In genomic region chr5:60740322-60740721, GRCh38 we compare ENCODE assay signal across 35 cellular contexts. TPM values are rescaled to one million over a fixed set of nuclear protein-coding genes. Genes with fewer than 3 reads are reported as not detected.
A peak's percentile ranks its signal among the peaks of the same experiment; 100 is the strongest.
DNase-seq lines count a peak whose midpoint lies in the region; ATAC-seq, FAIRE-seq and TF ChIP-seq lines count a peak whose summit lies in the region.
"Had no signal": no experiment of that assay in that cellular context is flagged by ENCODE, and none has a peak within 500 bp of the region (broad histone marks: within the 10 kb centered on the region; RNA-seq: fewer than 3 reads in every experiment).

No MANE protein-coding gene starts in this region.

- no peak overlapping the region for H3K4me2 ChIP-seq in mammary epithelial cell (ENCODE audit: insufficient read depth, low read depth, low read length)
- H3K4me2 ChIP-seq in HepG2 (ENCODE audit: low read depth, low read length), result no peak overlapping the region
- H3K4me2 ChIP-seq in K562 (ENCODE audit: insufficient read depth, low read length), result no peak overlapping the region
- H3K4me2 ChIP-seq: A549; BLaER1; BLaER1 treated with 17β-estradiol and CSF1 and Interleukin-3, amounts not matched to agents 10 nM and 100 nM had no signal

- H3K27me3 ChIP-seq in mammary epithelial cell (ENCODE audit: insufficient read depth, low read length), result no peaks in the 10 kb centered on the region
- no peaks in the 10 kb centered on the region; a peak in 1 of 5 replicates for H3K27me3 ChIP-seq in HepG2 (ENCODE audit: control insufficient read depth in 1 of 2, insufficient read depth in 2 of 2, low read length in 2 of 2)
- no peaks in the 10 kb centered on the region for H3K27me3 ChIP-seq in right lobe of liver
- H3K27me3 ChIP-seq in K562 (ENCODE audit: control insufficient read depth in 2 of 2, insufficient read depth in 2 of 2, low read length in 2 of 2), result peaks cover 0 to 18% of the 10 kb centered on the region in 2 experiments; a peak in 2 of 5 replicates
- H3K27me3 ChIP-seq: BE2C; BLaER1; BLaER1 treated with 17β-estradiol and CSF1 and Interleukin-3, amounts not matched to agents 10 nM and 100 nM had no signal

- peaks cover 8% of the 10 kb centered on the region for H3K9me3 Mint-ChIP-seq in MCF 10A (ENCODE audit: unreplicated experiment)

- intact Hi-C loops in MCF 10A (cut with micrococcal nuclease) (no loop called here), mammary epithelial cell (cut with micrococcal nuclease) (no loop called here), HepG2 (cut with micrococcal nuclease; ENCODE audit: unreplicated experiment) (no loop called here), right lobe of liver (cut with DNase I) (no loop called here), K562 (cut with micrococcal nuclease) (no loop called here)

- H3K4me3 Mint-ChIP-seq in MCF 10A (ENCODE audit: unreplicated experiment), result no peak overlapping the region
- H3K4me3 Mint-ChIP-seq: B cell; CD14-positive monocyte; CD4-positive, alpha-beta memory T cell; CD4-positive, alpha-beta T cell; CD4-positive, CD25-positive, alpha-beta regulatory T cell; CD8-positive, alpha-beta memory T cell; CD8-positive, alpha-beta T cell had no signal

- CTCF ChIA-PET in MCF 10A (lab: Yijun Ruan, JAX) (interaction anchor here (1.1 kb wide), 1 partner anchor 63 kb away, joined by 3 read pairs; no protein-coding TSS in a partner anchor), mammary epithelial cell (lab: Charles Lee; ENCODE audit: low non-redundant PET) (no interaction called here), HepG2 (lab: Yijun Ruan, JAX; ENCODE audit: low intra/inter-chr PET ratio, low total read pairs) (no interaction called here), K562 (lab: Yijun Ruan, JAX; ENCODE audit: low intra/inter-chr PET ratio) (no interaction called here)

- H3K36me3 ChIP-seq in mammary epithelial cell (ENCODE audit: insufficient read depth, low read length) (no peaks in the 10 kb centered on the region), HepG2 (replicated peaks in 1 of 2; ENCODE audit: control insufficient read depth in 1 of 2, insufficient read depth in 2 of 2, low read length in 2 of 2) (no peaks in the 10 kb centered on the region), right lobe of liver (no peaks in the 10 kb centered on the region), K562 (ENCODE audit: control insufficient read depth, insufficient read depth, low read length) (no peaks in the 10 kb centered on the region)
- H3K36me3 ChIP-seq: BE2C; BLaER1; BLaER1 treated with 17β-estradiol and CSF1 and Interleukin-3, amounts not matched to agents 10 nM and 100 nM had no signal

- H4K20me1 ChIP-seq in mammary epithelial cell (ENCODE audit: insufficient read depth, low read length) (no peaks in the 10 kb centered on the region), HepG2 (ENCODE audit: insufficient read depth, low read length) (no peaks in the 10 kb centered on the region), K562 (replicated peaks; ENCODE audit: control insufficient read depth, insufficient read depth, low read length) (no peaks in the 10 kb centered on the region)
- H4K20me1 ChIP-seq: BLaER1; BLaER1 treated with 17β-estradiol and CSF1 and Interleukin-3, amounts not matched to agents 10 nM and 100 nM had no signal

- BruUV-seq in MCF 10A (replicated peaks; lab: Mats Ljungman, UMichigan) (no TSS peak), mammary epithelial cell (replicated peaks; lab: Mats Ljungman, UMichigan) (no TSS peak), HepG2 (replicated peaks; lab: Mats Ljungman, UMichigan) (no TSS peak), K562 (replicated peaks; lab: Mats Ljungman, UMichigan) (no TSS peak)

- FAIRE-seq in HepG2 (lab: Jason Lieb, UNC) (no peak), K562 (lab: Jason Lieb, UNC) (no peak)
- FAIRE-seq: A204.1, A549, D721Med had no signal

- H3K9me3 ChIP-seq in mammary epithelial cell (replicated peaks; ENCODE audit: insufficient read depth, low read length) (no peaks in the 10 kb centered on the region), HepG2 (ENCODE audit: low read length) (no peaks in the 10 kb centered on the region), right lobe of liver (no peaks in the 10 kb centered on the region), K562 (replicated peaks; ENCODE audit: control insufficient read depth, insufficient read depth, low read depth, low read length) (no peaks in the 10 kb centered on the region; the same call in 1 of the 2 replicates)
- H3K9me3 ChIP-seq: BE2C had no signal

- no peaks in the 10 kb centered on the region for H3K9me1 ChIP-seq in K562 (ENCODE audit: control insufficient read depth, insufficient read depth, low read length)

- no peaks in the 10 kb centered on the region for H3K27me3 Mint-ChIP-seq in MCF 10A (ENCODE audit: insufficient read depth, unreplicated experiment)
- H3K27me3 Mint-ChIP-seq: CD4-positive, alpha-beta T cell; CD4-positive, CD25-positive, alpha-beta regulatory T cell had no signal

- TF ChIP-seq POLR2A in HepG2 (IDR thresholded peaks at IDR 0.05; ENCODE audit: insufficient read depth in 1 of 2, low read depth in 2 of 2, low read length in 2 of 2) (no peak), right lobe of liver (IDR thresholded peaks at IDR 0.05) (no peak), K562 (conservative IDR thresholded peaks at IDR 0.05) (no peak)

- WGBS in mammary epithelial cell (ENCODE audit: low coverage, missing lambda C conversion rate), result 77% methylated on average over 2 of the region's 2 CpGs
- WGBS in HepG2 (ENCODE audit: low lambda C conversion rate), result 52% methylated on average over 2 of the region's 2 CpGs
- 63% methylated on average over 2 of the region's 2 CpGs for WGBS in right lobe of liver (ENCODE audit: insufficient coverage, low coverage, low lambda C conversion rate, missing lambda C conversion rate)
- 3% methylated on average over 2 of the region's 2 CpGs for WGBS in K562 (ENCODE audit: insufficient coverage, low coverage, missing lambda C conversion rate)

- peak overlapping the region; percentile 1 for H3K27ac Mint-ChIP-seq in MCF 10A (ENCODE audit: low read depth, unreplicated experiment)
- H3K27ac Mint-ChIP-seq: B cell; CD14-positive monocyte; CD4-positive, alpha-beta memory T cell; CD4-positive, alpha-beta T cell; CD4-positive, CD25-positive, alpha-beta regulatory T cell; CD8-positive, alpha-beta memory T cell; CD8-positive, alpha-beta T cell had no signal

- TF ChIP-seq CTCF in MCF 10A (IDR thresholded peaks at IDR 0.05; ENCODE audit: unreplicated experiment), result no peak
- no peak for TF ChIP-seq CTCF in mammary epithelial cell (conservative IDR thresholded peaks at IDR 0.05 in 1 of 2, IDR thresholded peaks at IDR 0.05 in 1 of 2; ENCODE audit: extremely low read depth in 1 of 2, insufficient read depth in 1 of 2, low read depth in 1 of 2, low read length in 2 of 2)
- TF ChIP-seq CTCF in HepG2 (CRISPR knock-in tag; IDR thresholded peaks at IDR 0.05), result no peak
- TF ChIP-seq CTCF in right lobe of liver (IDR thresholded peaks at IDR 0.05), result no peak
- no peak for TF ChIP-seq CTCF in K562 (IDR thresholded peaks at IDR 0.05 in 2 of 3, conservative IDR thresholded peaks at IDR 0.05 in 1 of 3; ENCODE audit: insufficient read depth in 2 of 3, low read depth in 1 of 3, low read length in 3 of 3)

- H2AFZ ChIP-seq in mammary epithelial cell (ENCODE audit: low read depth, low read length) (no peak overlapping the region), HepG2 (ENCODE audit: low read length) (no peak overlapping the region), K562 (ENCODE audit: low read depth, low read length) (no peak overlapping the region)

- H3K4me3 ChIP-seq in mammary epithelial cell (replicated peaks in 1 of 3; ENCODE audit: insufficient read depth in 1 of 3, low read depth in 2 of 3, low read length in 3 of 3) (no peak overlapping the region), HepG2 (replicated peaks in 1 of 3; ENCODE audit: insufficient read depth in 1 of 3, low read depth in 2 of 3, low read length in 3 of 3) (no peak overlapping the region), right lobe of liver (no peak overlapping the region), K562 (no peak overlapping the region)
- H3K4me3 ChIP-seq: A549; BLaER1; BLaER1 treated with 17β-estradiol and CSF1 and Interleukin-3, amounts not matched to agents 10 nM and 100 nM had no signal

- no peaks in the 10 kb centered on the region for H3K36me3 Mint-ChIP-seq in MCF 10A (ENCODE audit: insufficient read depth, unreplicated experiment)
- H3K36me3 Mint-ChIP-seq: CD14-positive monocyte; CD4-positive, alpha-beta memory T cell; CD4-positive, CD25-positive, alpha-beta regulatory T cell; CD8-positive, alpha-beta T cell had no signal

- DNase-seq in MCF 10A (ENCODE audit: unreplicated experiment), result no peak
- DNase-seq in mammary epithelial cell, result no peak
- no peak for DNase-seq in HepG2 (ENCODE audit: low spot score)
- no peak for DNase-seq in right lobe of liver
- no peak for DNase-seq in K562 (ENCODE audit: extremely low read depth in 1 of 4, low spot score in 3 of 4)
- DNase-seq: 8988T; ACHN; AML-193; BE2C; C1 segment of cervical spinal cord; Caco-2; Calu3; CD4-positive, alpha-beta memory T cell; CD4-positive, alpha-beta T cell; CD4-positive, CD25-positive, alpha-beta regulatory T cell; CD8-positive, alpha-beta memory T cell; CD8-positive, alpha-beta T cell; COR-L47; DMS 273 treated with DMSO at 0.1 percent for 48 hours; DMS153; DMS53; DMS79; DMS79 treated with DMSO at 0.1 percent for 48 hours; DND-41; EL had no signal

- H3K9ac ChIP-seq in mammary epithelial cell (ENCODE audit: insufficient read depth, low read length) (no peak overlapping the region), HepG2 (ENCODE audit: insufficient read depth, low read depth, low read length) (no peak overlapping the region), K562 (ENCODE audit: insufficient read depth in 1 of 2, low read depth in 2 of 2, low read length in 2 of 2) (no peak overlapping the region)
- H3K9ac ChIP-seq: BLaER1; BLaER1 treated with 17β-estradiol and CSF1 and Interleukin-3, amounts not matched to agents 10 nM and 100 nM had no signal

- TF ChIP-seq RAD21 in HepG2 (CRISPR knock-in tag; IDR thresholded peaks at IDR 0.05) (no peak), K562 (CRISPR knock-in tag; conservative IDR thresholded peaks at IDR 0.05 in 1 of 2, IDR thresholded peaks at IDR 0.05 in 1 of 2) (no peak)

- in situ Hi-C loops in mammary epithelial cell (cut with MboI; ENCODE audit: low sequenced_read_pairs in 2 of 2), result no loop called here
- in situ Hi-C loops in HepG2 (cut with HindIII; ENCODE audit: extremely low pct_ligation_motif_present, low pct_unique_long_range_greater_than_20kb), result no loop called here
- in situ Hi-C loops in K562 (cut with MboI), result no loop called here

- dilution Hi-C loops in mammary epithelial cell (cut with HindIII; ENCODE audit: low sequenced_read_pairs), result no loop called here

- TF ChIP-seq EP300 in HepG2 (IDR thresholded peaks at IDR 0.05; ENCODE audit: low read depth in 2 of 2, low read length in 2 of 2), result no peak
- TF ChIP-seq EP300 in HepG2 (CRISPR knock-in tag; IDR thresholded peaks at IDR 0.05; ENCODE audit: borderline replicate concordance), result no peak
- no peak for TF ChIP-seq EP300 in K562 (IDR thresholded peaks at IDR 0.05; ENCODE audit: low read length)

- no peaks in the 10 kb centered on the region for H3K4me1 Mint-ChIP-seq in MCF 10A (ENCODE audit: insufficient read depth, unreplicated experiment)
- H3K4me1 Mint-ChIP-seq: B cell; CD14-positive monocyte; CD4-positive, alpha-beta memory T cell; CD4-positive, CD25-positive, alpha-beta regulatory T cell; CD8-positive, alpha-beta memory T cell had no signal

- H3K79me2 ChIP-seq in mammary epithelial cell (ENCODE audit: insufficient read depth, low read length), result no peaks in the 10 kb centered on the region
- no peaks in the 10 kb centered on the region for H3K79me2 ChIP-seq in HepG2 (ENCODE audit: insufficient read depth, low read length)
- no peaks in the 10 kb centered on the region for H3K79me2 ChIP-seq in K562 (ENCODE audit: control insufficient read depth, insufficient read depth, low read length)

- H3K27ac ChIP-seq in mammary epithelial cell (ENCODE audit: insufficient read depth, low read depth, low read length), result no peak overlapping the region
- no peak overlapping the region for H3K27ac ChIP-seq in HepG2 (ENCODE audit: extremely low read length, insufficient read depth, low read length)
- H3K27ac ChIP-seq in right lobe of liver, result no peak overlapping the region
- H3K27ac ChIP-seq in K562 (ENCODE audit: extremely low read depth, low read depth, low read length), result no peak overlapping the region
- H3K27ac ChIP-seq: 22Rv1; A549; BLaER1; BLaER1 treated with 17β-estradiol and CSF1 and Interleukin-3, amounts not matched to agents 10 nM and 100 nM; C4-2B had no signal

- H3K4me1 ChIP-seq in mammary epithelial cell (ENCODE audit: insufficient read depth, low read length) (no peaks in the 10 kb centered on the region), HepG2 (ENCODE audit: insufficient read depth, low read length) (no peaks in the 10 kb centered on the region), right lobe of liver (no peaks in the 10 kb centered on the region), K562 (replicated peaks in 1 of 2; ENCODE audit: control insufficient read depth in 2 of 2, insufficient read depth in 2 of 2, low read length in 2 of 2) (peaks cover 0 to 7% of the 10 kb centered on the region in 2 experiments; a peak in 1 of 5 replicates)
- H3K4me1 ChIP-seq: A549; BE2C; BLaER1; BLaER1 treated with 17β-estradiol and CSF1 and Interleukin-3, amounts not matched to agents 10 nM and 100 nM had no signal

- POLR2A ChIA-PET in MCF 10A (lab: Yijun Ruan, JAX), result interaction anchor here (0.6 kb wide), 1 partner anchor 17 kb away, joined by 3 read pairs; no protein-coding TSS in a partner anchor
- POLR2A ChIA-PET in HepG2 (lab: Yijun Ruan, JAX), result no interaction called here
- POLR2A ChIA-PET in K562 (lab: Yijun Ruan, JAX), result no interaction called here

- ATAC-seq in HepG2 (no peak), right lobe of liver (no peak), K562 (no peak), GM19463 (IDR thresholded peaks at IDR 0.05; ENCODE audit: unreplicated experiment) (no peak)
- ATAC-seq: A549; CD8-positive, alpha-beta T cell had no signal

RNA-seq across cellular contexts. Expression of gene DEPDC1B, which starts 40.4 kb away (rescaled TPM):
- total RNA-seq in MCF 10A (2022) (6.0 and 11.3 TPM in 2 replicates), mammary epithelial cell (10 to 100 TPM; 12.3 to 17.9 TPM), HepG2 (2016; rRNA removed; fragmentation: Illumina TruSeq; extraction: Trizol) (51.3 and 78.3 TPM in 2 replicates), right lobe of liver (under 1 TPM in 5 of 6 experiments, not detected in 1; 0.15 to 0.98 (median 0.47) TPM), K562 (2014; rRNA removed) (33.2 and 39.1 TPM in 2 replicates), K562 (2014; rRNA removed; fragmentation: Illumina TruSeq; extraction: Trizol) (45.7 and 54.6 TPM in 2 replicates), K562 (2015; rRNA removed; fragmentation: Illumina TruSeq; extraction: Trizol) (35.1 and 36.0 TPM in 2 replicates), K562 (2021) (41.6 and 43.2 TPM in 2 replicates)
- polyA plus RNA-seq in mammary epithelial cell (19.6 TPM), HepG2 (2011; rRNA removed) (17.4 and 29.5 TPM in 2 replicates), K562 (2011; rRNA removed) (63.2 and 67.2 TPM in 2 replicates), K562 (2014; fragmentation: Illumina TruSeq; extraction: Trizol) (47.6 and 53.1 TPM in 2 replicates), K562 (2014; fragmentation: Nextera tagmentation; extraction: Ambion mirVana) (10 to 100 TPM; 44.5 to 44.6 TPM), K562 (2014; rRNA removed) (43.3 and 46.1 TPM in 2 replicates)
- 22.6 TPM for polyA minus RNA-seq in mammary epithelial cell
- 20.3 and 23.4 TPM in 2 replicates for total RNA-seq in HepG2 (2016; cell fraction: cytosol; rRNA removed; fragmentation: Illumina TruSeq; extraction: Trizol; ENCODE audit: low read depth)
- 50.7 and 80.3 TPM in 2 replicates for total RNA-seq in HepG2 (2016; cell fraction: insoluble cytoplasmic fraction; rRNA removed; fragmentation: Illumina TruSeq; extraction: Trizol)
- 37.8 and 40.8 TPM in 2 replicates for total RNA-seq in HepG2 (2016; cell fraction: membrane; rRNA removed; fragmentation: Illumina TruSeq; extraction: Trizol)
- total RNA-seq in HepG2 (2016; cell fraction: nucleus; rRNA removed; fragmentation: Illumina TruSeq; extraction: Trizol), result 49.8 and 56.2 TPM in 2 replicates
- 12.4 and 12.8 TPM in 2 replicates for polyA plus RNA-seq in HepG2 (2011; cell fraction: cytosol; rRNA removed)
- 12.1 and 13.2 TPM in 2 replicates for polyA plus RNA-seq in HepG2 (2011; cell fraction: nucleus; rRNA removed)
- 15.8 and 32.2 TPM in 2 replicates for polyA plus RNA-seq in HepG2 (2012)
- 7.2 and 7.9 TPM in 2 replicates for polyA plus RNA-seq in HepG2 (2016; cell fraction: cytosol; fragmentation: Illumina TruSeq; extraction: Trizol; ENCODE audit: low read depth)
- 77.7 and 85.4 TPM in 2 replicates for polyA plus RNA-seq in HepG2 (2016; cell fraction: insoluble cytoplasmic fraction; fragmentation: Illumina TruSeq; extraction: Trizol; ENCODE audit: low read depth)
- polyA plus RNA-seq in HepG2 (2016; cell fraction: membrane; fragmentation: Illumina TruSeq; extraction: Trizol; ENCODE audit: low read depth), result 24.4 and 26.0 TPM in 2 replicates
- 50.0 and 51.3 TPM in 2 replicates for polyA plus RNA-seq in HepG2 (2016; cell fraction: nucleus; fragmentation: Illumina TruSeq; extraction: Trizol; ENCODE audit: insufficient read depth, low read depth)
- polyA minus RNA-seq in HepG2 (2011; rRNA and poly(A)+ RNA removed; ENCODE audit: low replicate concordance), result 26.5 and 33.0 TPM in 2 replicates
- polyA minus RNA-seq in HepG2 (2011; cell fraction: cytosol; rRNA and poly(A)+ RNA removed), result 17.7 and 22.7 TPM in 2 replicates
- 68.6 and 83.3 TPM in 2 replicates for polyA minus RNA-seq in HepG2 (2011; cell fraction: nucleus; rRNA and poly(A)+ RNA removed)
- 36.2 and 58.4 TPM in 2 replicates for total RNA-seq in K562 (2011; cell fraction: chromatin; rRNA removed; ENCODE audit: low replicate concordance)
- 22.7 and 25.7 TPM in 2 replicates for total RNA-seq in K562 (2011; cell fraction: nucleolus; rRNA removed)
- 32.1 and 35.7 TPM in 2 replicates for total RNA-seq in K562 (2011; cell fraction: nucleoplasm; rRNA removed)
- polyA plus RNA-seq in K562 (2011; cell fraction: cytosol; rRNA removed), result 19.3 and 34.2 TPM in 2 replicates
- polyA plus RNA-seq in K562 (2011; cell fraction: nucleus; rRNA removed), result 31.1 and 51.3 TPM in 2 replicates
- polyA plus RNA-seq in K562 (2012), result 28.8 and 31.0 TPM in 2 replicates
- polyA minus RNA-seq in K562 (2011; rRNA and poly(A)+ RNA removed), result 64.3 and 84.3 TPM in 2 replicates
- polyA minus RNA-seq in K562 (2011; cell fraction: cytosol; rRNA and poly(A)+ RNA removed), result 28.2 and 32.4 TPM in 2 replicates
- 47.0 and 86.0 TPM in 2 replicates for polyA minus RNA-seq in K562 (2011; cell fraction: nucleus; rRNA and poly(A)+ RNA removed)
